9 cellular contexts compared by ENCODE assay signal in the genomic region with DNA sequence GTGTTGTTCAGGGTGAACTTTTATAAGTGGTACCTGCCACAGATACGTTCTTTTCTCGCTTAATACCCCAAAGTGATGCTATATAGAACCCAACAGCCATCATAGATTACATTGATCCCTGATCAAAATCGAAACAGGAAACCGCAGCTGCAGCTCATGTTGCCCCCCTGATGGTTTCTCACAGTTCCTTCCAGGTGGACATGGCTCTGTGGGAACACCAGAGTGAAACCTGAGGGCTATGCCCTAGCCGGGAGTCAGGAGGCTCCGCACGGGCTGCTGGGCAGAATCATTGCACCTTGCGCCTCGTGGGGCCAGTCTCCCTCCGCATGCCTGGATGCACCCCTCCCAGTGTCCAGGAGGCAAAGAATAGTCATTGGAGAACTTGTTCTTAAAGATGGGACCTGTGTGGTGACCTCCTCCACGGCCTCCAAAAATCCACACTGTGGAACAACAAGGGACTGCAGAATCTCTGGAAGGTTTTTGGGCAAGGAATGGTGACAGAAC.
"Had no signal": no experiment of that assay in that cellular context is flagged by ENCODE, and none has a peak within 500 bp of the region (broad histone marks: within the 10 kb centered on the region; RNA-seq: fewer than 3 reads in every experiment).

No MANE protein-coding gene starts in this region.

- ATAC-seq: HCT116, HepG2 had no signal

- H3K9me3 ChIP-seq: HAP-1 had no signal

- H3K36me3 ChIP-seq: HAP-1 had no signal

- H3K4me3 ChIP-seq: GM23248, HAP-1 had no signal

- H3K27ac ChIP-seq: GM23248, HL-60 had no signal

- H3K4me3 Mint-ChIP-seq: IgD-negative memory B cell had no signal

- H3K27ac Mint-ChIP-seq: IgD-negative memory B cell had no signal

- H3K36me3 Mint-ChIP-seq: IgD-negative memory B cell had no signal

- H3K9ac ChIP-seq: GM23248 had no signal

- H3K4me1 ChIP-seq: HAP-1 had no signal

- DNase-seq: GM23248, GOT3, H7, KBM-7 had no signal
